In the genomic region with DNA sequence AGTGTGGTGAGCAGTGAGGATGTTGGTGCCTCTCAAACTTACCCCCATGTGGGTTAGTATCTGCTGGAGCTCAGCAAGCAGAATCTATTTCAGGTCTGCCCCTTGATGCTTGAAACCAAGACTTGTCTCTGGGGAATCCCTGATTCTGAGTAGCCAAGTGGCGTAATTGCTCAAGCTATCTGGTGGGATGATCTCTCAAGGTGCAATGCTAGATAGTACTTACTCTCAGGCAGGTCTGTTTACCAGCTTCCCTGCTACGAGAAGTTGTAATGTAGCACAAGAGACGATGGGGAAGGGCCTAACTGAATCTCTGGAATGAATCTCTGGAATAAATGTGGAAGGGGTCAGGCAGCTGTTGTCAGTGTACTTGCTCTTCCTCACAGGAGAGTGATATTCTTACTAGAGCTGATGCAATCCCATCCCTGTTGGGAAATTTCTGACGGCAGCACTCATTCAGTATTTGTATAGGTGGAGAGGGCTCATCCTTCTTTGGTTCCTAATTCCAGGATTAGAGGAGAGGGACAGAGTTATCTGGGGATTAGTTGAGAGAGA, we compare ENCODE assay signal across 8 cellular contexts.
DNase-seq lines count a peak whose midpoint lies in the region; ATAC-seq and TF ChIP-seq lines count a peak whose summit lies in the region.

No MANE protein-coding gene starts in this region.

- H3K36me3 Mint-ChIP-seq in chondrocyte (ENCODE audit: low read depth), result no peaks in the 10 kb centered on the region

- peaks cover 62% of the 10 kb centered on the region for H3K4me1 Mint-ChIP-seq in chondrocyte (ENCODE audit: low read depth)

- peak overlapping the region; percentile 61 for H3K4me3 ChIP-seq in GM12865 (ENCODE audit: low read depth, low read length)
- peak overlapping the region; percentile 61 for H3K4me3 ChIP-seq in neural cell (ENCODE audit: low read length)
- H3K4me3 ChIP-seq in effector memory CD4-positive, alpha-beta T cell (ENCODE audit: insufficient read depth, low read depth, low read length, poor library complexity, severe bottlenecking), result no peak overlapping the region

- H3K27ac Mint-ChIP-seq in chondrocyte (ENCODE audit: unreplicated experiment), result peak overlapping the region; percentile 95

- no peaks in the 10 kb centered on the region for H3K27me3 ChIP-seq in neural cell (ENCODE audit: insufficient read depth, low read depth, low read length)
- no peaks in the 10 kb centered on the region for H3K27me3 ChIP-seq in effector memory CD4-positive, alpha-beta T cell (replicated peaks; ENCODE audit: control insufficient read depth, insufficient read depth, low read length, poor library complexity, severe bottlenecking)

- H3K9me2 ChIP-seq in neural cell (ENCODE audit: insufficient read depth, low read length), result no peaks in the 10 kb centered on the region

- no peaks in the 10 kb centered on the region for H3K27me3 Mint-ChIP-seq in chondrocyte (ENCODE audit: low read depth)

- DNase-seq in GM12865 (ENCODE audit: low read depth), result peak; percentile 92
- peak; percentile 64 for DNase-seq in NCI-H187 treated with DMSO at 0.1 percent for 48 hours (lab: John Stamatoyannopoulos, UW)
- no peak for DNase-seq in chondrocyte (ENCODE audit: low spot score)
- DNase-seq in stimulated activated CD4-positive, alpha-beta T cell treated with anti-CD3 and anti-CD28 coated beads, Interleukin-12 subunit alpha, Interleukin-12 subunit beta, amount 100 ng/mL, for 4 hours, result no peak
- no peak for DNase-seq in kidney tubule cell (ENCODE audit: low spot score)
- no peak for DNase-seq in effector memory CD4-positive, alpha-beta T cell

- TF ChIP-seq CTCF in GM12865 (IDR thresholded peaks at IDR 0.05; ENCODE audit: insufficient read depth, low read depth, low read length, missing control alignments), result no peak
- TF ChIP-seq CTCF in chondrocyte (IDR thresholded peaks at IDR 0.05), result no peak
- TF ChIP-seq CTCF in neural cell (IDR thresholded peaks at IDR 0.05; ENCODE audit: poor library complexity, severe bottlenecking), result no peak

- H3K4me1 ChIP-seq in effector memory CD4-positive, alpha-beta T cell (ENCODE audit: control insufficient read depth, insufficient read depth, low read length, poor library complexity, severe bottlenecking), result peaks cover 49% of the 10 kb centered on the region

- no peaks in the 10 kb centered on the region for H3K9me3 Mint-ChIP-seq in chondrocyte (ENCODE audit: low read depth)

- no peaks in the 10 kb centered on the region for H4K20me1 ChIP-seq in neural cell (ENCODE audit: insufficient read depth)

- peak overlapping the region; percentile 37 for H3K4me2 ChIP-seq in neural cell (ENCODE audit: low read length)

- no peak overlapping the region for H3K9ac ChIP-seq in neural cell (ENCODE audit: low read length)

- H3K79me2 ChIP-seq in neural cell (replicated peaks; ENCODE audit: insufficient read depth, low read length), result peaks cover 51% of the 10 kb centered on the region

- no peak for TF ChIP-seq RAD21 in neural cell (conservative IDR thresholded peaks at IDR 0.05)

- H3K9me3 ChIP-seq in neural cell (ENCODE audit: low read length), result no peaks in the 10 kb centered on the region
- H3K9me3 ChIP-seq in effector memory CD4-positive, alpha-beta T cell (ENCODE audit: control insufficient read depth, low read length), result no peaks in the 10 kb centered on the region

- no peak overlapping the region for H3K27ac ChIP-seq in neural cell (ENCODE audit: low read length)
- H3K27ac ChIP-seq in effector memory CD4-positive, alpha-beta T cell (ENCODE audit: insufficient read depth, low read length, poor library complexity, severe bottlenecking), result no peak overlapping the region

- H2AFZ ChIP-seq in neural cell (ENCODE audit: low read depth, low read length), result no peak overlapping the region

- ATAC-seq in GM21723 (IDR thresholded peaks at IDR 0.05; ENCODE audit: unreplicated experiment), result peak; percentile 66

- no peaks in the 10 kb centered on the region for H3K36me3 ChIP-seq in neural cell (ENCODE audit: insufficient read depth, low read length)
- no peaks in the 10 kb centered on the region for H3K36me3 ChIP-seq in effector memory CD4-positive, alpha-beta T cell (ENCODE audit: control insufficient read depth, insufficient read depth, low read length)

- H3K4me3 Mint-ChIP-seq in chondrocyte (ENCODE audit: unreplicated experiment), result peak overlapping the region; percentile 52

- H3F3A ChIP-seq in neural cell (ENCODE audit: insufficient read depth, low read length, poor library complexity, severe bottlenecking), result no peaks in the 10 kb centered on the region

- no peak for TF ChIP-seq EP300 in neural cell (conservative IDR thresholded peaks at IDR 0.05; ENCODE audit: poor library complexity, severe bottlenecking)

TF ChIP-seq in neural cell, 6 proteins besides CTCF, POLR2A, EP300 and RAD21:
- no peak for TF ChIP-seq SMC3 (conservative IDR thresholded peaks at IDR 0.05; ENCODE audit: poor library complexity)
- TF ChIP-seq TAF1 (IDR thresholded peaks at IDR 0.05; ENCODE audit: low read depth), result no peak
- TF ChIP-seq MXI1 (conservative IDR thresholded peaks at IDR 0.05; ENCODE audit: poor library complexity, severe bottlenecking), result no peak
- TF ChIP-seq, protein P1, sequence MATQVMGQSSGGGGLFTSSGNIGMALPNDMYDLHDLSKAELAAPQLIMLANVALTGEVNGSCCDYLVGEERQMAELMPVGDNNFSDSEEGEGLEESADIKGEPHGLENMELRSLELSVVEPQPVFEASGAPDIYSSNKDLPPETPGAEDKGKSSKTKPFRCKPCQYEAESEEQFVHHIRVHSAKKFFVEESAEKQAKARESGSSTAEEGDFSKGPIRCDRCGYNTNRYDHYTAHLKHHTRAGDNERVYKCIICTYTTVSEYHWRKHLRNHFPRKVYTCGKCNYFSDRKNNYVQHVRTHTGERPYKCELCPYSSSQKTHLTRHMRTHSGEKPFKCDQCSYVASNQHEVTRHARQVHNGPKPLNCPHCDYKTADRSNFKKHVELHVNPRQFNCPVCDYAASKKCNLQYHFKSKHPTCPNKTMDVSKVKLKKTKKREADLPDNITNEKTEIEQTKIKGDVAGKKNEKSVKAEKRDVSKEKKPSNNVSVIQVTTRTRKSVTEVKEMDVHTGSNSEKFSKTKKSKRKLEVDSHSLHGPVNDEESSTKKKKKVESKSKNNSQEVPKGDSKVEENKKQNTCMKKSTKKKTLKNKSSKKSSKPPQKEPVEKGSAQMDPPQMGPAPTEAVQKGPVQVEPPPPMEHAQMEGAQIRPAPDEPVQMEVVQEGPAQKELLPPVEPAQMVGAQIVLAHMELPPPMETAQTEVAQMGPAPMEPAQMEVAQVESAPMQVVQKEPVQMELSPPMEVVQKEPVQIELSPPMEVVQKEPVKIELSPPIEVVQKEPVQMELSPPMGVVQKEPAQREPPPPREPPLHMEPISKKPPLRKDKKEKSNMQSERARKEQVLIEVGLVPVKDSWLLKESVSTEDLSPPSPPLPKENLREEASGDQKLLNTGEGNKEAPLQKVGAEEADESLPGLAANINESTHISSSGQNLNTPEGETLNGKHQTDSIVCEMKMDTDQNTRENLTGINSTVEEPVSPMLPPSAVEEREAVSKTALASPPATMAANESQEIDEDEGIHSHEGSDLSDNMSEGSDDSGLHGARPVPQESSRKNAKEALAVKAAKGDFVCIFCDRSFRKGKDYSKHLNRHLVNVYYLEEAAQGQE (IDR thresholded peaks at IDR 0.05; ENCODE audit: borderline replicate concordance), result no peak
- TF ChIP-seq POLR2AphosphoS5 (IDR thresholded peaks at IDR 0.05), result no peak
- TF ChIP-seq EZH2 (IDR thresholded peaks at IDR 0.05; ENCODE audit: borderline replicate concordance, insufficient read depth, low read length, poor library complexity, severe bottlenecking), result no peak

Comparison
In these comparisons a context has a peak if more than half of its experiments do, and no peak if none do; other contexts are left out.
1. DNase-seq: peak in GM12865 (single experiment) and NCI-H187 treated with DMSO at 0.1 percent for 48 hours (single experiment); none in chondrocyte (single experiment), stimulated activated CD4-positive, alpha-beta T cell treated with anti-CD3 and anti-CD28 coated beads, Interleukin-12 subunit alpha, Interleukin-12 subunit beta, amount 100 ng/mL, for 4 hours (single experiment), kidney tubule cell (single experiment) and effector memory CD4-positive, alpha-beta T cell (0 of 3).